In genomic region chr10:124035928-124036558, GRCh38 we compare ENCODE assay signal across 8 cellular contexts. TPM values are rescaled to one million over a fixed set of nuclear protein-coding genes. Genes with fewer than 3 reads are reported as not detected.
DNase-seq lines count a peak whose midpoint lies in the region; ATAC-seq and TF ChIP-seq lines count a peak whose summit lies in the region.

No MANE protein-coding gene starts in this region.

- intact Hi-C loops in esophagus muscularis mucosa (cut with DNase I): no loop called here

- H3K36me3 ChIP-seq in esophagus muscularis mucosa: peaks cover 0 to 39% (median 23%) of the 10 kb centered on the region in 4 donors
- H3K36me3 ChIP-seq in effector memory CD4-positive, alpha-beta T cell (ENCODE audit: control insufficient read depth, insufficient read depth, low read length): no peaks in the 10 kb centered on the region

- H3K27ac Mint-ChIP-seq in stimulated activated memory B cell treated with anti-CD40 and anti-IgM and Interleukin-4, amounts not matched to agents 10 μg/mL and 1 μg/mL and 100 μg/mL, for 72 hours: peak overlapping the region; percentile 85

- H3K9me3 ChIP-seq in esophagus muscularis mucosa: no peaks in the 10 kb centered on the region
- H3K9me3 ChIP-seq in effector memory CD4-positive, alpha-beta T cell (ENCODE audit: control insufficient read depth, low read length): no peaks in the 10 kb centered on the region

- no peaks in the 10 kb centered on the region for H3K27me3 Mint-ChIP-seq in stimulated activated memory B cell treated with anti-CD40 and anti-IgM and Interleukin-4, amounts not matched to agents 10 μg/mL and 1 μg/mL and 100 μg/mL, for 72 hours

- peaks cover 28% of the 10 kb centered on the region for H3K4me1 Mint-ChIP-seq in stimulated activated memory B cell treated with anti-CD40 and anti-IgM and Interleukin-4, amounts not matched to agents 10 μg/mL and 1 μg/mL and 100 μg/mL, for 72 hours

- TF ChIP-seq CTCF in esophagus muscularis mucosa (IDR thresholded peaks at IDR 0.05): no peak

- TF ChIP-seq POLR2A in esophagus muscularis mucosa (IDR thresholded peaks at IDR 0.05; ENCODE audit: low read depth): no peak

- peaks cover 18 to 79% (median 77%) of the 10 kb centered on the region in 4 donors for H3K4me1 ChIP-seq in esophagus muscularis mucosa
- H3K4me1 ChIP-seq in effector memory CD4-positive, alpha-beta T cell (ENCODE audit: control insufficient read depth, insufficient read depth, low read length, poor library complexity, severe bottlenecking): no peaks in the 10 kb centered on the region

- H3K4me3 ChIP-seq in esophagus muscularis mucosa: no peak overlapping the region
- H3K4me3 ChIP-seq in effector memory CD4-positive, alpha-beta T cell (ENCODE audit: insufficient read depth, low read depth, low read length, poor library complexity, severe bottlenecking): no peak overlapping the region

- TF ChIP-seq EP300 in esophagus muscularis mucosa (IDR thresholded peaks at IDR 0.05): no peak

- no peaks in the 10 kb centered on the region for H3K27me3 ChIP-seq in esophagus muscularis mucosa
- no peaks in the 10 kb centered on the region for H3K27me3 ChIP-seq in effector memory CD4-positive, alpha-beta T cell (replicated peaks; ENCODE audit: control insufficient read depth, insufficient read depth, low read length, poor library complexity, severe bottlenecking)

- 64% methylated on average over 16 of the region's 21 CpGs for WGBS in esophagus muscularis mucosa

- DNase-seq in Ammon's horn (ENCODE audit: low spot score) (peak; percentile 51), OCI-M1 (lab: John Stamatoyannopoulos, UW) (peak; percentile 91), esophagus muscularis mucosa (ENCODE audit: extremely low spot score) (no peak), NCI-H2196 (lab: John Stamatoyannopoulos, UW; ENCODE audit: unreplicated experiment) (no peak)
- no peak for DNase-seq in effector memory CD4-positive, alpha-beta T cell

- H3K27ac ChIP-seq in esophagus muscularis mucosa (replicated peaks in 1 of 4): peak overlapping the region in 3 of 4 donors; percentile 34 to 82 (median 77)
- H3K27ac ChIP-seq in effector memory CD4-positive, alpha-beta T cell (ENCODE audit: insufficient read depth, low read length, poor library complexity, severe bottlenecking): no peak overlapping the region

- ATAC-seq in GM18867 (IDR thresholded peaks at IDR 0.05; ENCODE audit: unreplicated experiment): peak; percentile 99
- peak; percentile 98 for ATAC-seq in HG02981 (IDR thresholded peaks at IDR 0.05; ENCODE audit: unreplicated experiment)
- peak; percentile 99 for ATAC-seq in stimulated activated memory B cell treated with anti-CD40 and anti-IgM and Interleukin-4, amounts not matched to agents 10 μg/mL and 1 μg/mL and 100 μg/mL, for 72 hours

- peak overlapping the region; percentile 57 for H3K4me3 Mint-ChIP-seq in stimulated activated memory B cell treated with anti-CD40 and anti-IgM and Interleukin-4, amounts not matched to agents 10 μg/mL and 1 μg/mL and 100 μg/mL, for 72 hours

- peaks cover 2% of the 10 kb centered on the region for H3K9me3 Mint-ChIP-seq in stimulated activated memory B cell treated with anti-CD40 and anti-IgM and Interleukin-4, amounts not matched to agents 10 μg/mL and 1 μg/mL and 100 μg/mL, for 72 hours

- H3K36me3 Mint-ChIP-seq in stimulated activated memory B cell treated with anti-CD40 and anti-IgM and Interleukin-4, amounts not matched to agents 10 μg/mL and 1 μg/mL and 100 μg/mL, for 72 hours: peaks cover 23% of the 10 kb centered on the region

RNA-seq across cellular contexts. Expression of gene CHST15, which starts 57.4 kb away (rescaled TPM):
- total RNA-seq in esophagus muscularis mucosa: 10 to 100 TPM; 48.2 to 76.1 (median 62.5) TPM

Comparison
In these comparisons a context has a peak if more than half of its experiments do, and no peak if none do; other contexts are left out.
1. DNase-seq: peak in Ammon's horn (single experiment) and OCI-M1 (single experiment); none in esophagus muscularis mucosa (single experiment), effector memory CD4-positive, alpha-beta T cell (0 of 3) and NCI-H2196 (single experiment).
2. Peak in every context shown above with its lines, with median percentiles within 50 percentile points of each other: ATAC-seq.